ENCODE assay signal across 8 cellular contexts in the genomic region with DNA sequence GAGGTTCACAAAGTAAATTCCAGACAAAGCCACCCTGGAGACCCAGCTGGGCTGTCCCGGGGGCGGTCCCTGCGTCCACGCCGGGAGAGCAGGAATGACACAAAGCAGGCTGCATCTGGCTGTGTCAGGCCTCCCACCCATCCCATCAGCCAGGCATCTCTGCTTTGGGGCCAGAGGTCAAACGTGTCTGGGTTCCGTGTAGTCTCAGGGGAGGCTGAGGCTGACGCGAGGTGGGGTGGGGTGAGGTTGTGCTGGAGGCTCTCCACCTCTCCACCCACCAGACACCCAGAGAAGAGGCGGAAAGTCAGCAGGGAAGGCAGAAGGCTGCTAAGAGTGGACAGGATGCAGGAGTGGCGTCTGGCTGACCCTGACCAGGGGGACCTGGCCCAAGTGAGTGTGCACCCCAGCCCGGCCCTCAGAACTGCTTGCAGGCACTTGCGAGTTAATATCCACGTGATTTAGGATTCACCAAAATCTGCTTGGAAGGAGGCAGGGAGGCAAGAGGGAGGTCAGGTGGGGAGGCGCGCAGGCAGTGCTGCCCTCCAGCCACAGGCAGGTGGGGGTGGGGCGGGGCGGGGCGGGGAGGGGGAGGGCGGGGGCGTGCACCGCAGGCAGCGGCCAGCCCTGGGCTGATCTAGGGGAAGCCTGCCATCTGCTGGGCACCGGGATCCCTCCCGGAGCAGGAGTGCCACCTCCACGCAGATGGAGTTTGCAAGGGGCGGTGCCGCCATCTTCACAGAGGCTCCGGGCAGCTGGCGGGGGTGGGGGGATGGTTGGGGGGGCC. TPM values are rescaled to one million over a fixed set of nuclear protein-coding genes. Genes with fewer than 3 reads are reported as not detected.
DNase-seq lines count a peak whose midpoint lies in the region; ATAC-seq lines count a peak whose summit lies in the region.

No MANE protein-coding gene starts in this region.

- H3K9me3 ChIP-seq in adipocyte (ENCODE audit: control insufficient read depth, low read length), result no peaks in the 10 kb centered on the region

- peaks cover 20% of the 10 kb centered on the region for H3K4me1 Mint-ChIP-seq in T-helper 1 cell treated with Interleukin-12 subunit alpha and Interleukin-12 subunit beta and Interleukin-4 antibody, amounts not matched to agents 30 μg/mL and 1 μg/mL, for 36 hours (ENCODE audit: low read depth)

- peak; percentile 86 for ATAC-seq in left ventricle myocardium superior
- ATAC-seq in GM18870 (IDR thresholded peaks at IDR 0.05; ENCODE audit: unreplicated experiment), result no peak

- H3K4me3 Mint-ChIP-seq in T-helper 1 cell treated with Interleukin-12 subunit alpha and Interleukin-12 subunit beta and Interleukin-4 antibody, amounts not matched to agents 30 μg/mL and 1 μg/mL, for 36 hours, result peak overlapping the region; percentile 65

- intact Hi-C loops in left ventricle myocardium superior (cut with micrococcal nuclease), result no loop called here

- no peaks in the 10 kb centered on the region for H3K36me3 Mint-ChIP-seq in T-helper 1 cell treated with Interleukin-12 subunit alpha and Interleukin-12 subunit beta and Interleukin-4 antibody, amounts not matched to agents 30 μg/mL and 1 μg/mL, for 36 hours (ENCODE audit: low read depth)

- in situ Hi-C loops in G401 (cut with HindIII; ENCODE audit: low sequenced_read_pairs), result loop anchor here (25.0 kb wide), 1 partner anchor 229 kb away; no protein-coding TSS in a partner anchor

- H3K36me3 ChIP-seq in adipocyte (ENCODE audit: control insufficient read depth, insufficient read depth, low read length, severe bottlenecking), result no peaks in the 10 kb centered on the region
- H3K36me3 ChIP-seq in rectal smooth muscle tissue (ENCODE audit: control insufficient read depth, insufficient read depth, low read length), result no peaks in the 10 kb centered on the region

- H3K4me3 ChIP-seq in adipocyte (ENCODE audit: low read length) (no peak overlapping the region), rectal smooth muscle tissue (ENCODE audit: low read length) (peak overlapping the region; percentile 65)

- peaks cover 62% of the 10 kb centered on the region for H3K4me1 ChIP-seq in adipocyte (ENCODE audit: control insufficient read depth, insufficient read depth, low read length)
- H3K4me1 ChIP-seq in rectal smooth muscle tissue (ENCODE audit: control insufficient read depth, insufficient read depth, low read length), result peaks cover 18% of the 10 kb centered on the region

- H3K27ac Mint-ChIP-seq in T-helper 1 cell treated with Interleukin-12 subunit alpha and Interleukin-12 subunit beta and Interleukin-4 antibody, amounts not matched to agents 30 μg/mL and 1 μg/mL, for 36 hours, result peak overlapping the region; percentile 63

- H3K9ac ChIP-seq in adipocyte (ENCODE audit: low read length), result peak overlapping the region; percentile 34
- H3K9ac ChIP-seq in rectal smooth muscle tissue (ENCODE audit: low read length), result no peak overlapping the region

- no peaks in the 10 kb centered on the region for H3K27me3 Mint-ChIP-seq in T-helper 1 cell treated with Interleukin-12 subunit alpha and Interleukin-12 subunit beta and Interleukin-4 antibody, amounts not matched to agents 30 μg/mL and 1 μg/mL, for 36 hours (ENCODE audit: low read depth)

- DNase-seq in G401 (ENCODE audit: low spot score), result peak; percentile 69
- DNase-seq in NCI-H1417 (lab: John Stamatoyannopoulos, UW), result peak; percentile 76 to 86 (median 81)
- peak; percentile 93 for DNase-seq in adipocyte (ENCODE audit: low read depth)
- DNase-seq in left ventricle myocardium superior, result peak; percentile 90
- DNase-seq in GOT3 (lab: John Stamatoyannopoulos, UW), result no peak

- no peaks in the 10 kb centered on the region for H3K9me3 Mint-ChIP-seq in T-helper 1 cell treated with Interleukin-12 subunit alpha and Interleukin-12 subunit beta and Interleukin-4 antibody, amounts not matched to agents 30 μg/mL and 1 μg/mL, for 36 hours

- H3K27me3 ChIP-seq in adipocyte (replicated peaks; ENCODE audit: control insufficient read depth, insufficient read depth, low read length) (no peaks in the 10 kb centered on the region), rectal smooth muscle tissue (ENCODE audit: control insufficient read depth, insufficient read depth, low read length) (no peaks in the 10 kb centered on the region)

- no peak overlapping the region for H3K27ac ChIP-seq in rectal smooth muscle tissue (ENCODE audit: low read depth, low read length)

RNA-seq across cellular contexts. Expression of a gene that starts 44.3 kb away (rescaled TPM):
- total RNA-seq in G401 (2014; rRNA removed; shearing (Covaris generic)), result 9.6 and 21.7 TPM in 2 replicates
- total RNA-seq in left ventricle myocardium superior, result 13.1 TPM

RNA-seq across cellular contexts. Expression of a gene that starts 45.1 kb away (rescaled TPM):
- 13.7 and 14.4 TPM in 2 replicates for total RNA-seq in G401 (2014; rRNA removed; shearing (Covaris generic))
- total RNA-seq in left ventricle myocardium superior, result 5.8 TPM
